Comparison of ENCODE assay signal across 21 cellular contexts in the genomic region with DNA sequence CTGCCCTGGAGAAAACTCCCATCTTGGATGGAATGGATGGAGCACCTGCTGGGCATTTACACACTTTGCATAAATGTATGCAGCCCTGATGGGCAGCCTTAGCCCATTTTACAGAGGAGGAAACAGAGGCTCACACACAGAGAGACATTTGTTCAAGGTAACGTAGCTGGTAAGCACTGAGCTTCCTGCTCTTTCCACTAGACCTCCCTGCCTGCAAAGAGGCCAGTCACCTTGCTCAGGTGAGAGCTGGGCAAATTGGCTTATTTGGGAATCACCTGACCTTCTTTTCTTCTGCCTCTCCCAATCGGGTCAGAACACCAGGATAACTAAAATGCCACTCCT. TPM values are rescaled to one million over a fixed set of nuclear protein-coding genes. Genes with fewer than 3 reads are reported as not detected.
DNase-seq lines count a peak whose midpoint lies in the region; ATAC-seq, FAIRE-seq and TF ChIP-seq lines count a peak whose summit lies in the region.
"Had no signal": no experiment of that assay in that cellular context is flagged by ENCODE, and none has a peak within 500 bp of the region (broad histone marks: within the 10 kb centered on the region; RNA-seq: fewer than 3 reads in every experiment).

No MANE protein-coding gene starts in this region.

- H3K36me3 ChIP-seq in HepG2 (replicated peaks in 1 of 2; ENCODE audit: control insufficient read depth in 1 of 2, insufficient read depth in 2 of 2, low read length in 2 of 2): no peaks in the 10 kb centered on the region
- no peaks in the 10 kb centered on the region for H3K36me3 ChIP-seq in right lobe of liver
- H3K36me3 ChIP-seq in SJSA1: no peaks in the 10 kb centered on the region
- H3K36me3 ChIP-seq in fibroblast of lung (ENCODE audit: control insufficient read depth, insufficient read depth, low read length): no peaks in the 10 kb centered on the region
- H3K36me3 ChIP-seq in uterus: no peaks in the 10 kb centered on the region

- no peak for TF ChIP-seq EP300 in HepG2 (IDR thresholded peaks at IDR 0.05; ENCODE audit: low read depth in 2 of 2, low read length in 2 of 2)
- TF ChIP-seq EP300 in HepG2 (CRISPR knock-in tag; IDR thresholded peaks at IDR 0.05; ENCODE audit: borderline replicate concordance): no peak

- H3K4me1 ChIP-seq in HepG2 (ENCODE audit: insufficient read depth, low read length) (peaks cover 52% of the 10 kb centered on the region), right lobe of liver (peaks cover 0 to under 1% (median 0%) of the 10 kb centered on the region in 4 donors), SJSA1 (replicated peaks) (peaks cover 57% of the 10 kb centered on the region), fibroblast of lung (ENCODE audit: control insufficient read depth, extremely low read depth, insufficient read depth, low read length) (peaks cover 18% of the 10 kb centered on the region), uterus (peaks cover 0 to 6% of the 10 kb centered on the region in 2 donors)

- H3K9me3 ChIP-seq in HepG2 (ENCODE audit: low read length): no peaks in the 10 kb centered on the region
- no peaks in the 10 kb centered on the region for H3K9me3 ChIP-seq in right lobe of liver
- no peaks in the 10 kb centered on the region for H3K9me3 ChIP-seq in SJSA1 (replicated peaks)
- no peaks in the 10 kb centered on the region for H3K9me3 ChIP-seq in fibroblast of lung (ENCODE audit: control insufficient read depth, insufficient read depth, low read depth, low read length)
- H3K9me3 ChIP-seq in uterus: no peaks in the 10 kb centered on the region

- no peaks in the 10 kb centered on the region for H3K27me3 ChIP-seq in HepG2 (ENCODE audit: control insufficient read depth in 1 of 2, insufficient read depth in 2 of 2, low read length in 2 of 2)
- H3K27me3 ChIP-seq in right lobe of liver: no peaks in the 10 kb centered on the region
- no peaks in the 10 kb centered on the region for H3K27me3 ChIP-seq in SJSA1 (replicated peaks)
- no peaks in the 10 kb centered on the region for H3K27me3 ChIP-seq in fibroblast of lung (ENCODE audit: control insufficient read depth, insufficient read depth, low read length)
- H3K27me3 ChIP-seq in uterus: no peaks in the 10 kb centered on the region

- H3K27ac ChIP-seq in HepG2 (ENCODE audit: extremely low read length, insufficient read depth, low read length) (no peak overlapping the region), right lobe of liver (no peak overlapping the region), SJSA1 (peak overlapping the region; percentile 61), fibroblast of lung (ENCODE audit: insufficient read depth, low read length) (peak overlapping the region; percentile 61), uterus (peak overlapping the region; percentile 7 to 87)
- H3K27ac ChIP-seq: HL-60 had no signal

- CTCF ChIA-PET in HepG2 (lab: Yijun Ruan, JAX; ENCODE audit: low intra/inter-chr PET ratio, low total read pairs): no interaction called here
- CTCF ChIA-PET in activated CD8-positive, alpha-beta T cell treated with anti-CD3 and anti-CD28 coated beads, Interleukin-2, amount 10 ng/mL, durations not matched to agents 7 days and 5 days (lab: Charles Lee): no interaction called here

- no peak for TF ChIP-seq RAD21 in HepG2 (CRISPR knock-in tag; IDR thresholded peaks at IDR 0.05)

- H3K4me2 ChIP-seq in HepG2 (ENCODE audit: low read depth, low read length) (no peak overlapping the region), fibroblast of lung (ENCODE audit: extremely low read depth, insufficient read depth, low read length) (no peak overlapping the region)

- ATAC-seq in HepG2 (no peak), right lobe of liver (no peak), HG03139 (IDR thresholded peaks at IDR 0.05; ENCODE audit: unreplicated experiment) (no peak)
- ATAC-seq in activated CD8-positive, alpha-beta T cell treated with anti-CD3 and anti-CD28 coated beads, Interleukin-2, amount 10 ng/mL, durations not matched to agents 7 days and 5 days: no peak

- no peak overlapping the region for H3K27ac Mint-ChIP-seq in activated CD8-positive, alpha-beta T cell treated with anti-CD3 and anti-CD28 coated beads, Interleukin-2, amount 10 ng/mL, durations not matched to agents 7 days and 5 days
- H3K27ac Mint-ChIP-seq: activated naive CD8-positive, alpha-beta T cell treated with anti-CD3 and anti-CD28 coated beads, Interleukin-2, amount 50 U/mL, for 24 hours; type B pancreatic cell had no signal

- H3K4me3 ChIP-seq in HepG2 (replicated peaks in 1 of 3; ENCODE audit: insufficient read depth in 1 of 3, low read depth in 2 of 3, low read length in 3 of 3) (no peak overlapping the region), right lobe of liver (no peak overlapping the region), SJSA1 (no peak overlapping the region), fibroblast of lung (replicated peaks in 1 of 4; ENCODE audit: control extremely low read depth in 1 of 4, insufficient read depth in 1 of 4, low read depth in 3 of 4, low read length in 4 of 4) (no peak overlapping the region), uterus (no peak overlapping the region)

- no TSS peak for BruUV-seq in HepG2 (replicated peaks; lab: Mats Ljungman, UMichigan)

- DNase-seq in HepG2 (ENCODE audit: low spot score): no peak
- DNase-seq in right lobe of liver: no peak
- no peak for DNase-seq in SJSA1 (ENCODE audit: low read depth in 1 of 2, low spot score in 2 of 2)
- no peak for DNase-seq in fibroblast of lung (ENCODE audit: low read depth in 2 of 2)
- DNase-seq in uterus: no peak
- DNase-seq in activated CD8-positive, alpha-beta T cell treated with anti-CD3 and anti-CD28 coated beads, Interleukin-2, amount 10 ng/mL, durations not matched to agents 7 days and 5 days: no peak
- no peak for DNase-seq in activated CD4-positive, alpha-beta T cell treated with anti-CD3 and anti-CD28 coated beads for 48 hours
- DNase-seq: activated CD8-positive, alpha-beta memory T cell treated with anti-CD3 and anti-CD28 coated beads for 24 hours; activated naive CD8-positive, alpha-beta T cell treated with anti-CD3 and anti-CD28 coated beads, Interleukin-2, amount 50 U/mL, for 24 hours; C1 segment of cervical spinal cord; Calu3; DMS79 treated with DMSO at 0.1 percent for 48 hours; Kasumi-1; mesendoderm; NCI-H1436 treated with DMSO at 0.1 percent for 48 hours; NCI-H2107; NCI-H82; nucleus accumbens had no signal

- TF ChIP-seq POLR2A in HepG2 (IDR thresholded peaks at IDR 0.05; ENCODE audit: insufficient read depth in 1 of 2, low read depth in 2 of 2, low read length in 2 of 2) (no peak), right lobe of liver (IDR thresholded peaks at IDR 0.05) (no peak), uterus (IDR thresholded peaks at IDR 0.05) (no peak)

- intact Hi-C loops in HepG2 (cut with micrococcal nuclease; ENCODE audit: unreplicated experiment) (no loop called here), right lobe of liver (cut with DNase I) (no loop called here), uterus (cut with DNase I; ENCODE audit: low total_unique reads) (no loop called here)

- H3K79me2 ChIP-seq in HepG2 (ENCODE audit: insufficient read depth, low read length) (no peaks in the 10 kb centered on the region), fibroblast of lung (ENCODE audit: control insufficient read depth, insufficient read depth, low read length) (no peaks in the 10 kb centered on the region)

- peaks cover 14% of the 10 kb centered on the region for H3K4me1 Mint-ChIP-seq in activated CD8-positive, alpha-beta T cell treated with anti-CD3 and anti-CD28 coated beads, Interleukin-2, amount 10 ng/mL, durations not matched to agents 7 days and 5 days (ENCODE audit: low read depth)

- FAIRE-seq in HepG2 (lab: Jason Lieb, UNC): no peak

- no peak overlapping the region for H3K9ac ChIP-seq in HepG2 (ENCODE audit: insufficient read depth, low read depth, low read length)
- H3K9ac ChIP-seq in fibroblast of lung (ENCODE audit: insufficient read depth, low read length): no peak overlapping the region

- POLR2A ChIA-PET in HepG2 (lab: Yijun Ruan, JAX): no interaction called here
- POLR2A ChIA-PET in activated CD8-positive, alpha-beta T cell treated with anti-CD3 and anti-CD28 coated beads, Interleukin-2, amount 10 ng/mL, durations not matched to agents 7 days and 5 days (lab: Charles Lee): no interaction called here

- no peaks in the 10 kb centered on the region for H3K27me3 Mint-ChIP-seq in activated CD8-positive, alpha-beta T cell treated with anti-CD3 and anti-CD28 coated beads, Interleukin-2, amount 10 ng/mL, durations not matched to agents 7 days and 5 days (ENCODE audit: low read depth)
- H3K27me3 Mint-ChIP-seq: activated naive CD8-positive, alpha-beta T cell treated with anti-CD3 and anti-CD28 coated beads, Interleukin-2, amount 50 U/mL, for 24 hours; type B pancreatic cell had no signal

- H3K36me3 Mint-ChIP-seq in activated CD8-positive, alpha-beta T cell treated with anti-CD3 and anti-CD28 coated beads, Interleukin-2, amount 10 ng/mL, durations not matched to agents 7 days and 5 days (ENCODE audit: low read depth): no peaks in the 10 kb centered on the region
- H3K36me3 Mint-ChIP-seq: type B pancreatic cell had no signal

- no peaks in the 10 kb centered on the region for H3K9me3 Mint-ChIP-seq in activated CD8-positive, alpha-beta T cell treated with anti-CD3 and anti-CD28 coated beads, Interleukin-2, amount 10 ng/mL, durations not matched to agents 7 days and 5 days (ENCODE audit: insufficient read depth)
- H3K9me3 Mint-ChIP-seq: activated naive CD8-positive, alpha-beta T cell treated with anti-CD3 and anti-CD28 coated beads, Interleukin-2, amount 50 U/mL, for 24 hours; type B pancreatic cell had no signal

- H4K20me1 ChIP-seq in HepG2 (ENCODE audit: insufficient read depth, low read length) (no peaks in the 10 kb centered on the region), fibroblast of lung (ENCODE audit: control insufficient read depth, extremely low read depth, insufficient read depth, low read length) (no peaks in the 10 kb centered on the region)

- in situ Hi-C loops in HepG2 (cut with HindIII; ENCODE audit: extremely low pct_ligation_motif_present, low pct_unique_long_range_greater_than_20kb): no loop called here

- H2AFZ ChIP-seq in HepG2 (ENCODE audit: low read length) (no peak overlapping the region), fibroblast of lung (ENCODE audit: low read length) (no peak overlapping the region)

- no peak for TF ChIP-seq CTCF in HepG2 (CRISPR knock-in tag; IDR thresholded peaks at IDR 0.05)
- no peak for TF ChIP-seq CTCF in right lobe of liver (IDR thresholded peaks at IDR 0.05)
- no peak for TF ChIP-seq CTCF in fibroblast of lung (conservative IDR thresholded peaks at IDR 0.05 in 1 of 2, IDR thresholded peaks at IDR 0.05 in 1 of 2; ENCODE audit: low read depth in 1 of 2, low read length in 2 of 2)
- TF ChIP-seq CTCF in uterus (IDR thresholded peaks at IDR 0.05): no peak

- WGBS in HepG2 (ENCODE audit: low lambda C conversion rate): 63% methylated on average over 2 of the region's 2 CpGs
- WGBS in right lobe of liver (ENCODE audit: insufficient coverage, low coverage, low lambda C conversion rate, missing lambda C conversion rate): 75% methylated on average over 1 of the region's 2 CpGs

- no peak overlapping the region for H3K4me3 Mint-ChIP-seq in activated CD8-positive, alpha-beta T cell treated with anti-CD3 and anti-CD28 coated beads, Interleukin-2, amount 10 ng/mL, durations not matched to agents 7 days and 5 days
- H3K4me3 Mint-ChIP-seq: activated naive CD8-positive, alpha-beta T cell treated with anti-CD3 and anti-CD28 coated beads, Interleukin-2, amount 50 U/mL, for 24 hours; type B pancreatic cell had no signal

RNA-seq across cellular contexts. Expression of a gene that starts 51.4 kb away (rescaled TPM):
- 48.8 and 130 TPM in 2 replicates for total RNA-seq in HepG2 (2016; rRNA removed; fragmentation: Illumina TruSeq; extraction: Trizol)
- 13.1 and 13.3 TPM in 2 replicates for total RNA-seq in HepG2 (2016; cell fraction: cytosol; rRNA removed; fragmentation: Illumina TruSeq; extraction: Trizol; ENCODE audit: low read depth)
- total RNA-seq in HepG2 (2016; cell fraction: insoluble cytoplasmic fraction; rRNA removed; fragmentation: Illumina TruSeq; extraction: Trizol): 39.2 and 136 TPM in 2 replicates
- 18.9 and 22.5 TPM in 2 replicates for total RNA-seq in HepG2 (2016; cell fraction: membrane; rRNA removed; fragmentation: Illumina TruSeq; extraction: Trizol)
- total RNA-seq in HepG2 (2016; cell fraction: nucleus; rRNA removed; fragmentation: Illumina TruSeq; extraction: Trizol): 211 and 228 TPM in 2 replicates
- polyA plus RNA-seq in HepG2 (2011; rRNA removed): 106 and 126 TPM in 2 replicates
- polyA plus RNA-seq in HepG2 (2011; cell fraction: cytosol; rRNA removed): 92.4 and 98.4 TPM in 2 replicates
- polyA plus RNA-seq in HepG2 (2011; cell fraction: nucleus; rRNA removed): 739 and 796 TPM in 2 replicates
- 198 and 216 TPM in 2 replicates for polyA plus RNA-seq in HepG2 (2012)
- polyA plus RNA-seq in HepG2 (2016; cell fraction: cytosol; fragmentation: Illumina TruSeq; extraction: Trizol; ENCODE audit: low read depth): 8.9 and 9.6 TPM in 2 replicates
- polyA plus RNA-seq in HepG2 (2016; cell fraction: insoluble cytoplasmic fraction; fragmentation: Illumina TruSeq; extraction: Trizol; ENCODE audit: low read depth): 41.9 and 44.7 TPM in 2 replicates
- polyA plus RNA-seq in HepG2 (2016; cell fraction: membrane; fragmentation: Illumina TruSeq; extraction: Trizol; ENCODE audit: low read depth): 15.4 and 16.3 TPM in 2 replicates
- 270 and 279 TPM in 2 replicates for polyA plus RNA-seq in HepG2 (2016; cell fraction: nucleus; fragmentation: Illumina TruSeq; extraction: Trizol; ENCODE audit: insufficient read depth, low read depth)
- polyA minus RNA-seq in HepG2 (2011; rRNA and poly(A)+ RNA removed; ENCODE audit: low replicate concordance): 277 and 558 TPM in 2 replicates
- 259 and 274 TPM in 2 replicates for polyA minus RNA-seq in HepG2 (2011; cell fraction: cytosol; rRNA and poly(A)+ RNA removed)
- 831 and 1,056 TPM in 2 replicates for polyA minus RNA-seq in HepG2 (2011; cell fraction: nucleus; rRNA and poly(A)+ RNA removed)
- total RNA-seq in right lobe of liver: 100 to 1,000 TPM in 2 of 6 experiments, 10 to 100 TPM in 4; 48.4 to 109 (median 97.8) TPM
- total RNA-seq in SJSA1 (2014; rRNA removed; shearing (Covaris generic)): 130 and 207 TPM in 2 replicates
- total RNA-seq in fibroblast of lung: 51.6 and 81.7 TPM in 2 replicates
- polyA plus RNA-seq in fibroblast of lung: 47.9 and 105 TPM in 2 replicates
- 58.4 and 119 TPM in 2 replicates for polyA plus RNA-seq in fibroblast of lung (2012)
- polyA minus RNA-seq in fibroblast of lung (ENCODE audit: low replicate concordance): 157 and 358 TPM in 2 replicates
- total RNA-seq in uterus: 100 to 1,000 TPM in 3 of 4 donors, 10 to 100 TPM in 1; 52.4 to 283 (median 148) TPM
- 10 to 100 TPM; 14.1 to 15.9 TPM for total RNA-seq in activated CD8-positive, alpha-beta T cell treated with anti-CD3 and anti-CD28 coated beads, Interleukin-2, amount 10 ng/mL, durations not matched to agents 7 days and 5 days

Comparison
In these comparisons a context has a peak if more than half of its experiments do, and no peak if none do; other contexts are left out.
1. H3K27ac ChIP-seq: peak in SJSA1 (single experiment), fibroblast of lung (single experiment) and uterus (2 of 2); none in HepG2 (single experiment) and right lobe of liver (0 of 3).